8 cellular contexts compared by ENCODE assay signal in the genomic region with DNA sequence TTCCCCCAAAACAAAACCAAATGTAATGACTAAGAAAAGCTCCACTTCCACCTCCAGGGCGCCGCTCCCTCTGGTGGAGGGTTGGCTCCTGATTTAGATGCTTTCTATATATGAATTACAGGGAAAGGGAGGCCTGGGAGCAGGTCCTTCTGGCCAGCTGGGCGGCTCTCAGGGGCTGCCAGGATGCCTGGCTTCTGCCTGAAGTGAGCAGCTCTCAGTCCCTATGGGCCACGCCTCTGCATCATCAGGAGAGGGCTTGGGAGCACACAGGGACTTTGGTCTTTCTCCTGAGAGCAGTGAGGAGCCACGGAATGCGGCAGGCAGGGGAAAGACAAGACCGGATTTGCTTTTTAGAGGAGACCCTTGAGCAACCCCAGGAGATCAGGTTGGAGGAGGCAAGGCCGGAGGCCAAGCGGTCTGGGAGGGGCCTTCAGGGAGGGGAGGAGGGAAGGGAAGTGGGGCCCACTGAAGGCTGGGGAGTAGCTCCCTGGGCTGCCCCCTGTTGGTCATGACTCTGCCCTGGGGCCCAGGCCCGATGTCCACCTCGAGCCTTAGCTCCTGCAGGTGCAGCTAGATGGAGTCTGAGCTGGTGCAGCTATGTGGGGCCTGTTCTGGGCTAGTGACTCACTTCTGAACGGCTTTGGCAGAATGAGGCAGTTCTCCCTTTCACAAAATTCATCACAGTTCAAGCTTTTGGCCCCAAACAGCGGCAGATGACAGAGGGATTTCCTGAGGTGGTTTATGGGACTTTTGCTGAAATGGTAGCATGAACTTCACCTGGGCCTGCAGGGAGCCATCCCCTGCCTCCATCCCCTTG. TPM values are rescaled to one million over a fixed set of nuclear protein-coding genes. Genes with fewer than 3 reads are reported as not detected.
DNase-seq lines count a peak whose midpoint lies in the region; ATAC-seq, FAIRE-seq and TF ChIP-seq lines count a peak whose summit lies in the region.

No MANE protein-coding gene starts in this region.

- no peak for TF ChIP-seq EP300 in ovary (IDR thresholded peaks at IDR 0.05)

- FAIRE-seq in G401.6 (lab: Jason Lieb, UNC), result peak; percentile 48

- ATAC-seq in GM19463 (IDR thresholded peaks at IDR 0.05; ENCODE audit: unreplicated experiment), result peak; percentile 25

- H3K4me1 ChIP-seq in ovary (ENCODE audit: insufficient read depth), result peaks cover 2% of the 10 kb centered on the region

- H3K36me3 ChIP-seq in ovary, result no peaks in the 10 kb centered on the region

- WGBS in ovary, 3 donors, result 84 to 87% (median 86%) methylated on average over 11 to 13 of the region's 13 CpGs

- intact Hi-C loops in ovary (cut with DNase I), result loop anchor here in 1 of 4 donors (10.0 kb wide), 1 partner anchor 164 kb away; the partner anchor contains the start of gene FBXO10

- peak; percentile 91 for DNase-seq in NAMALWA (ENCODE audit: low spot score)
- peak; percentile 29 for DNase-seq in fibroblast of the aortic adventitia (ENCODE audit: low read depth)
- DNase-seq in coronary artery (ENCODE audit: low spot score), result no peak
- no peak for DNase-seq in GOT3 (lab: John Stamatoyannopoulos, UW)
- DNase-seq in ovary, result no peak
- DNase-seq in LoVo (ENCODE audit: low spot score), result no peak

- TF ChIP-seq CTCF in fibroblast of the aortic adventitia (IDR thresholded peaks at IDR 0.05; ENCODE audit: insufficient read depth, low read length) (peak; percentile 54), coronary artery (IDR thresholded peaks at IDR 0.05) (no peak), ovary (IDR thresholded peaks at IDR 0.05) (no peak)

- no peak overlapping the region for H3K4me3 ChIP-seq in fibroblast of the aortic adventitia (ENCODE audit: low read depth, low read length)
- H3K4me3 ChIP-seq in coronary artery, result no peak overlapping the region
- no peak overlapping the region for H3K4me3 ChIP-seq in ovary

- no peaks in the 10 kb centered on the region for H3K27me3 ChIP-seq in ovary

- H3K27ac ChIP-seq in coronary artery (no peak overlapping the region), ovary (no peak overlapping the region)

- H3K9me3 ChIP-seq in ovary, result no peaks in the 10 kb centered on the region

- no peak for TF ChIP-seq POLR2A in ovary (IDR thresholded peaks at IDR 0.05)

RNA-seq across cellular contexts. Expression of gene GRHPR, which starts 11.3 kb away (rescaled TPM):
- total RNA-seq in fibroblast of the aortic adventitia (ENCODE audit: low replicate concordance), result 62.4 and 133 TPM in 2 replicates
- total RNA-seq in ovary, result 100 to 1,000 TPM in 3 of 7 donors, 10 to 100 TPM in 4; 87.5 to 138 (median 91.3) TPM
- 100 to 1,000 TPM in 1 of 2 donors, 10 to 100 TPM in 1; 93.2 to 104 TPM for polyA plus RNA-seq in ovary

RNA-seq across cellular contexts. Expression of gene ZBTB5, which starts 54.1 kb away (rescaled TPM):
- total RNA-seq in fibroblast of the aortic adventitia (ENCODE audit: low replicate concordance) (9.3 and 9.4 TPM in 2 replicates), ovary (10 to 100 TPM; 10.2 to 13.7 (median 11.8) TPM)
- polyA plus RNA-seq in ovary, result 10 to 100 TPM in 1 of 2 donors, 1 to 10 TPM in 1; 7.4 to 12.4 TPM

Comparison
In these comparisons a context has a peak if more than half of its experiments do, and no peak if none do; other contexts are left out.
1. DNase-seq: peak in NAMALWA (single experiment) and fibroblast of the aortic adventitia (single experiment); none in coronary artery (single experiment), GOT3 (single experiment), ovary (0 of 5) and LoVo (single experiment).